8 cellular contexts compared by ENCODE assay signal in genomic region chr1:23019094-23019850, GRCh38.
A peak's percentile ranks its signal among the peaks of the same experiment; 100 is the strongest.
DNase-seq lines count a peak whose midpoint lies in the region; ATAC-seq and TF ChIP-seq lines count a peak whose summit lies in the region.

Gene KDM1A (plus strand): TSS chr1:23019468. CDS start chr1:23019597, 129 bp downstream.

- DNase-seq in AG09319 (ENCODE audit: extremely low read depth, low read depth) (peak; percentile 93), NCI-H226 (peak; percentile 97), inferior parietal cortex (ENCODE audit: extremely low spot score) (peak; percentile 97)
- DNase-seq in activated CD4-positive, CD25-positive, alpha-beta regulatory T cell (lab: John Stamatoyannopoulos, UW): peak; percentile 88 to 93 (median 92)
- DNase-seq in central memory CD4-positive, alpha-beta T cell: peak; percentile 87
- DNase-seq in stimulated activated CD4-positive, alpha-beta T cell treated with anti-CD3 and anti-CD28 coated beads, Interleukin-12 subunit alpha, Interleukin-12 subunit beta, amount 100 ng/mL, for 24 hours (ENCODE audit: low read depth in 2 of 2): peak; percentile 88 to 93

- ATAC-seq in GM18909 (IDR thresholded peaks at IDR 0.05; ENCODE audit: poor library complexity, unreplicated experiment) (peak; percentile 97), HG03175 (IDR thresholded peaks at IDR 0.05; ENCODE audit: unreplicated experiment) (peak; percentile 94)

- peak; percentile 5 for TF ChIP-seq CTCF in AG09319 (IDR thresholded peaks at IDR 0.05; ENCODE audit: low read depth, low read length)

Comparison
In these comparisons a context has a peak if more than half of its experiments do, and no peak if none do; other contexts are left out.
1. Peak in every context shown above with its lines: DNase-seq and ATAC-seq.